25 cellular contexts compared by ENCODE assay signal in the genomic region with DNA sequence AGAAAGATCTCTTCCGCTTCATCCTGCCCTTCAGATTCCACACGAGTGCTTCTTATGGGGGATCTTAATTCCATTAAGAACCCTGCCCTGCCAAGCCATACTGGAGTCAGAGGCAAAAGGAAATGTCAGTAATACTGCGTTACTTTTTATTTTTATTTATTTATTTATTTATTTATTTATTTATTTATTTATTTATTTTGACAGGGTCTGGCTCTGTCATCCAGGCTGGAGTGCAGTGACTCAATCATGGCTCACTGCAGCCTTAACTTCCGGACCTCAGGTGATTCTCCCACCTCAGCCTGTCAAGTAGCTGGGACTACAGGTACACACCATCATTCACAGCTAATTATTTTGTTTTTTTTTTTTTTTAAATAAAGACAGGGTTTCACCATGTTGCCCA.
"Had no signal": no experiment of that assay in that cellular context is flagged by ENCODE, and none has a peak within 500 bp of the region (broad histone marks: within the 10 kb centered on the region; RNA-seq: fewer than 3 reads in every experiment).

No MANE protein-coding gene starts in this region.

- H3K9me3 ChIP-seq: neutrophil, pancreas, prostate gland, right lobe of liver, sigmoid colon, stomach, thoracic aorta, thyroid gland, tibial nerve, upper lobe of left lung, vagina had no signal

- H3K27me3 ChIP-seq: neutrophil, pancreas, right lobe of liver, sigmoid colon, stomach, thyroid gland, tibial nerve, upper lobe of left lung, vagina had no signal

- FAIRE-seq: pancreas, small intestine, urothelium cell line had no signal

- H3K4me3 ChIP-seq: pancreas, prostate gland, right lobe of liver, sigmoid colon, stomach, thoracic aorta, thyroid gland, tibial nerve, upper lobe of left lung, vagina had no signal

- H3K27ac ChIP-seq: neutrophil, pancreas, prostate gland, right lobe of liver, sigmoid colon, stomach, thoracic aorta, thyroid gland, tibial nerve, upper lobe of left lung, vagina had no signal

- H3K4me1 ChIP-seq: pancreas, prostate gland, sigmoid colon, stomach, thyroid gland, tibial nerve had no signal

- DNase-seq: nephron progenitor cell; nucleus accumbens; pancreas; right cardiac atrium; right lobe of liver; sigmoid colon; small intestine; stimulated activated CD4-positive, alpha-beta T cell treated with anti-CD3 and anti-CD28 coated beads, Interleukin-15, amount 100 ng/mL, for 24 hours; stimulated activated CD4-positive, alpha-beta T cell treated with anti-CD3 and anti-CD28 coated beads, Interleukin-2, amount 100 ng/mL, for 24 hours; stimulated activated CD4-positive, alpha-beta T cell treated with anti-CD3 and anti-CD28 coated beads, Interleukin-2, amount 100 ng/mL, for 48 hours; stimulated activated CD4-positive, alpha-beta T cell treated with anti-CD3 and anti-CD28 coated beads, Interleukin-4, amount 100 ng/mL, for 24 hours; stimulated activated naive B cell treated with anti-CD40 and anti-IgM and Interleukin-4, amounts not matched to agents 10 μg/mL and 1 μg/mL and 100 μg/mL, for 72 hours; stimulated activated naive CD4-positive, alpha-beta T cell treated with Interleukin-2 at 50 U/mL for 16 hours; stomach; thyroid gland; trophoblast cell; upper lobe of left lung had no signal

- H3K36me3 ChIP-seq: neutrophil, pancreas, prostate gland, right lobe of liver, sigmoid colon, stomach, thoracic aorta, thyroid gland, tibial nerve, upper lobe of left lung, vagina had no signal

- ATAC-seq: natural killer cell treated with Interleukin-12 subunit alpha and Interleukin-12 subunit beta and Interleukin-15 and Interleukin-18, amount 100 ng/mL, for 72 hours; pancreas; right cardiac atrium; right lobe of liver; stimulated activated effector memory CD8-positive, alpha-beta T cell treated with anti-CD3 and anti-CD28 coated beads, Interleukin-12 subunit alpha, Interleukin-12 subunit beta, amount 100 ng/mL, for 72 hours; stimulated activated naive B cell treated with anti-CD40 and anti-IgM and Interleukin-4, amounts not matched to agents 10 μg/mL and 1 μg/mL and 100 μg/mL, for 72 hours had no signal
